Comparison of ENCODE assay signal across 9 cellular contexts in the genomic region with DNA sequence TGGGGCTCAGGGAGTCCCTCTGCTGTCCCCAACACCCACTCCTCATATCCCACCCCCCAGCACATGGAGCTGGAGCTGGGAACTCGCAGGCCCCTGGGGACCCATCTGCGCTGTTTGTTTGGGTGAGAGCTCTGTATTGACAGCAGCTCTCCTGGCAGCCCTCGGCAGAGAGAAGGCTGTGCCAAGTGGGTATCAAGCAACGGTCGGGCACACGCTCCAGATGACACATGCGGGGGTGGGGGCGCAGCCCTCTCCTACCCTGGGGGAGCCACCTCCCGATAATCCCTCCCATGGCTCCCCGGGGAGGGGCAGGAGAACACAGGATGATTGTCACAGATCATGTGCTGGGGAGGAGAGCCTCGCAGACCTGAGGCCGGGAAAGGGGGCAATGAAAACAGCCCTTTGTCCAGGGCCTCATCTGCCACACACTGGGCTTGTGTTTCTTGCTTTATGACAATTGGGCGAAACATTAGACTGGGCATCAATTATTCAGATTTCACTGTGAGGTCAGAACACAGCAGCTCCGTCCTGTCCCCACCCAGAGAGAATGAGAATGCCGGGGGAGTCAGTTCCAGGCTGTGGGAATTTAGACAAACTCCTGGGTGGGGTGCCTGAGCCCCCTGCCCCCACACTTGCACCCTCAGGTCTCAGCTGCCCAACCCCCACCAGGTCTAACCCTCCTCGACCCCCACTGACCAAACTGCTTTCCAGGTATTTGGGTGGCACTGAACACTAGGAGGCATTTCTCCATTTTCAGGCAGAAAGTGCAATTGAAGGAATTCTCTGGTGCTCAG. TPM values are rescaled to one million over a fixed set of nuclear protein-coding genes. Genes with fewer than 3 reads are reported as not detected.
DNase-seq lines count a peak whose midpoint lies in the region; TF ChIP-seq lines count a peak whose summit lies in the region.
"Had no signal": no experiment of that assay in that cellular context is flagged by ENCODE, and none has a peak within 500 bp of the region (broad histone marks: within the 10 kb centered on the region; RNA-seq: fewer than 3 reads in every experiment).

No MANE protein-coding gene starts in this region.

- no peak overlapping the region for H3K27ac ChIP-seq in suprapubic skin

- no peaks in the 10 kb centered on the region for H3K9me3 ChIP-seq in suprapubic skin

- no peaks in the 10 kb centered on the region for H3K36me3 ChIP-seq in suprapubic skin

- no peak for TF ChIP-seq CTCF in suprapubic skin (IDR thresholded peaks at IDR 0.05)

- H3K4me3 ChIP-seq in suprapubic skin = no peak overlapping the region
- H3K4me3 ChIP-seq: K562 had no signal

- DNase-seq in activated CD4-positive, CD25-positive, alpha-beta regulatory T cell treated with anti-CD3 and anti-CD28 coated beads, Interleukin-2, amount 50 U/mL, for 72 hours = peak; percentile 27
- DNase-seq in activated CD4-positive, CD25-positive, alpha-beta regulatory T cell (lab: John Stamatoyannopoulos, UW) = no peak
- DNase-seq in SK-MEL-5 (ENCODE audit: low read depth, low spot score) (peak; percentile 98), islet precursor cell (peak; percentile 51), suprapubic skin (ENCODE audit: low spot score in 2 of 2) (peak; percentile 61 to 72), amniotic stem cell (lab: John Stamatoyannopoulos, UW) (no peak), HuH-7 (ENCODE audit: low spot score) (no peak), H4 (ENCODE audit: low spot score) (no peak)

- in situ Hi-C loops in SK-MEL-5 (cut with HindIII; ENCODE audit: low pct_unique_long_range_greater_than_20kb, low sequenced_read_pairs) = no loop called here

- WGBS in suprapubic skin = 37% methylated on average over 11 of the region's 16 CpGs

- no peak for TF ChIP-seq EP300 in suprapubic skin (IDR thresholded peaks at IDR 0.05)

- TF ChIP-seq POLR2A in suprapubic skin (IDR thresholded peaks at IDR 0.05) = no peak

- no peaks in the 10 kb centered on the region for H3K27me3 ChIP-seq in suprapubic skin

- peaks cover 18% of the 10 kb centered on the region for H3K4me1 ChIP-seq in suprapubic skin

RNA-seq across cellular contexts. Expression of gene KLF13, which starts 46.4 kb away (rescaled TPM):
- total RNA-seq in SK-MEL-5 (2014; rRNA removed; shearing (Covaris generic)) = 16.8 and 17.3 TPM in 2 replicates
- 14.7 and 18.7 TPM in 2 replicates for polyA plus RNA-seq in SK-MEL-5 (2015; cell fraction: cytosol; rRNA removed)
- polyA plus RNA-seq in SK-MEL-5 (2015; cell fraction: nucleus; rRNA removed) = 6.1 and 16.9 TPM in 2 replicates
- 100 to 1,000 TPM; 141 to 162 (median 145) TPM for total RNA-seq in suprapubic skin
- total RNA-seq in H4 (2014; rRNA removed; shearing (Covaris generic)) = 12.0 and 20.8 TPM in 2 replicates

Comparison
In these comparisons a context has a peak if more than half of its experiments do, and no peak if none do; other contexts are left out.
1. DNase-seq: peak in activated CD4-positive, CD25-positive, alpha-beta regulatory T cell treated with anti-CD3 and anti-CD28 coated beads, Interleukin-2, amount 50 U/mL, for 72 hours (single experiment), SK-MEL-5 (single experiment), islet precursor cell (single experiment) and suprapubic skin (2 of 2); none in activated CD4-positive, CD25-positive, alpha-beta regulatory T cell (0 of 4), amniotic stem cell (single experiment), HuH-7 (single experiment) and H4 (single experiment).